ENCODE assay signal across 15 cellular contexts in the genomic region with DNA sequence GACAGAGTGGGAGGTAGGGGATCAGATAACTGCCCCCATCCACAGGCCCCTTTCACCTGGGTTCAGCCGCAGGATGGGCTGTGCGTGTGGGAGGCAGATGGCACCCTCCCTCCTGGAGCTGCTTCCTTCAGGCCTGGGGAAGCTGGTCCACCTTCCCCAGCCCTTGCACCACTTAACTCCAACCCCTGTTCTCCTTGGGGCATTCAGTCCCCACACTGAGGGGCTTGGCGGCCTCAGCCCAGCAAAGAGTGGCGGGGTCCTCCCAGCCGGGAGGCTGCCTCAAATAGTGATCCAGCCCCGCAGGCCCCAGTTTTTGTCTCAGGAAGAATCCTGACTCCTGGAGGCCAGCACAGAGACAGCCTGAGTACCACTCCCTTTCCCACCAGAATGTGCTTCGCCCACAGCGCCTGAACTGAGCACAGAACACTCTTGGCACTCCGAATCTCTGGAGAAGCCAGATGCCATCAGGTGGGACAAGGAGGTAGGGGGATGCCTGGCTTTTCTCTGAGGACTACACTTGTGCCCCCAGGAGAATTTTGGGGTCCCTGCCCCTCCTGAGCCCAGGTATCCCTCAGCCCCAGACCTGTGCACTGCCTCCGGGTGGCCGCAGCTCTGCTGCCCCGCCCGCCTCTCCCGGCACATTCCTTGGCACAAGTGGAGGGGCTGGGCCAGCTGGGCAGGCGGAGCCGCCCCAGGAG. TPM values are rescaled to one million over a fixed set of nuclear protein-coding genes. Genes with fewer than 3 reads are reported as not detected.
DNase-seq lines count a peak whose midpoint lies in the region; ATAC-seq, FAIRE-seq and TF ChIP-seq lines count a peak whose summit lies in the region.
"Had no signal": no experiment of that assay in that cellular context is flagged by ENCODE, and none has a peak within 500 bp of the region (broad histone marks: within the 10 kb centered on the region; RNA-seq: fewer than 3 reads in every experiment).

No MANE protein-coding gene starts in this region.

- H4K20me1 ChIP-seq in GM23248 (ENCODE audit: insufficient read depth): no peaks in the 10 kb centered on the region

- H2AK5ac ChIP-seq in mesendoderm (ENCODE audit: low read length): no peak overlapping the region

- peak overlapping the region; percentile 22 for H3K56ac ChIP-seq in mesendoderm (ENCODE audit: low read length)

- H4K8ac ChIP-seq in mesendoderm (ENCODE audit: low read depth, low read length): no peak overlapping the region

- DNase-seq in Ammon's horn (ENCODE audit: low spot score): peak; percentile 57
- peak; percentile 34 for DNase-seq in GM23248
- DNase-seq in bronchial epithelial cell (ENCODE audit: low read depth): no peak
- no peak for DNase-seq in mesendoderm
- no peak for DNase-seq in activated CD4-positive, alpha-beta T cell treated with anti-CD3 and anti-CD28 coated beads, Interleukin-2, amount 50 U/mL, for 4 hours
- DNase-seq in SKM-1 (lab: John Stamatoyannopoulos, UW; ENCODE audit: unreplicated experiment): no peak
- DNase-seq: activated CD4-positive, CD25-positive, alpha-beta regulatory T cell; activated gamma-delta T cell; midbrain; SHP77 had no signal

- in situ Hi-C loops in GM23248 (cut with MboI): no loop called here

- TF ChIP-seq CTCF in bronchial epithelial cell (IDR thresholded peaks at IDR 0.05; ENCODE audit: insufficient read depth, low read length, severe bottlenecking): no peak

- ATAC-seq in HG02678 (IDR thresholded peaks at IDR 0.05; ENCODE audit: unreplicated experiment) (no peak), GM21360 (IDR thresholded peaks at IDR 0.05; ENCODE audit: unreplicated experiment) (no peak)

- H3K27me3 ChIP-seq in GM23248 (replicated peaks; ENCODE audit: insufficient read depth) (no peaks in the 10 kb centered on the region), bronchial epithelial cell (ENCODE audit: control insufficient read depth, insufficient read depth, low read length) (no peaks in the 10 kb centered on the region), mesendoderm (ENCODE audit: insufficient read depth, low read length, poor library complexity) (no peaks in the 10 kb centered on the region)

- H3K36me3 ChIP-seq in GM23248 (ENCODE audit: low read depth) (peaks cover 4% of the 10 kb centered on the region; the same call in 1 of the 2 replicates), bronchial epithelial cell (ENCODE audit: control insufficient read depth, insufficient read depth, low read length) (peaks cover 18% of the 10 kb centered on the region), mesendoderm (ENCODE audit: control insufficient read depth, insufficient read depth, low read length) (peaks cover 7% of the 10 kb centered on the region)
- H3K36me3 ChIP-seq: uterus had no signal

- no peak overlapping the region for H3K18ac ChIP-seq in mesendoderm (ENCODE audit: low read length)

- H3F3A ChIP-seq in GM23248 (ENCODE audit: insufficient read depth): peaks cover 4% of the 10 kb centered on the region; the same call in 1 of the 2 replicates

- H3K4ac ChIP-seq in mesendoderm (ENCODE audit: low read depth, low read length): no peak overlapping the region

- no peaks in the 10 kb centered on the region for H3K9me2 ChIP-seq in GM23248 (ENCODE audit: insufficient read depth)

- H3K9me3 ChIP-seq in GM23248 (ENCODE audit: low read depth): no peaks in the 10 kb centered on the region
- H3K9me3 ChIP-seq: uterus had no signal

- H2BK15ac ChIP-seq in mesendoderm (replicated peaks; ENCODE audit: low read depth): no peak overlapping the region

- no peaks in the 10 kb centered on the region for H3K79me1 ChIP-seq in mesendoderm (ENCODE audit: low read length)

- no peak overlapping the region for H4K5ac ChIP-seq in mesendoderm (ENCODE audit: low read length)

- no peak overlapping the region for H2BK120ac ChIP-seq in mesendoderm (ENCODE audit: low read depth, low read length)

- no peak overlapping the region for H3K23ac ChIP-seq in mesendoderm (ENCODE audit: low read length)

- no peaks in the 10 kb centered on the region; the same call in 1 of the 2 replicates for H3K4me1 ChIP-seq in GM23248 (ENCODE audit: insufficient read depth)
- H3K4me1 ChIP-seq in mesendoderm (ENCODE audit: control insufficient read depth, low read depth, low read length): no peaks in the 10 kb centered on the region

- H2AFZ ChIP-seq in GM23248: no peak overlapping the region

- H3K4me2 ChIP-seq in GM23248 (ENCODE audit: unreplicated experiment) (no peak overlapping the region), mesendoderm (ENCODE audit: low read length) (no peak overlapping the region)

- peak; percentile 40 for FAIRE-seq in bronchial epithelial cell (lab: Jason Lieb, UNC)
- FAIRE-seq: colon, D721Med had no signal

- H3K79me2 ChIP-seq in GM23248 (ENCODE audit: insufficient read depth) (no peaks in the 10 kb centered on the region), mesendoderm (ENCODE audit: control insufficient read depth, insufficient read depth, low read length) (no peaks in the 10 kb centered on the region)

- H2BK5ac ChIP-seq in mesendoderm (ENCODE audit: low read length): no peak overlapping the region

- H3K27ac ChIP-seq in GM23248 (no peak overlapping the region), mesendoderm (ENCODE audit: low read depth, low read length) (no peak overlapping the region)
- H3K27ac ChIP-seq: uterus had no signal

- H3K4me3 ChIP-seq in GM23248 (no peak overlapping the region), bronchial epithelial cell (ENCODE audit: low read depth, low read length) (no peak overlapping the region), mesendoderm (ENCODE audit: low read length) (no peak overlapping the region)
- H3K4me3 ChIP-seq: uterus had no signal

- WGBS in GM23248 (ENCODE audit: low coverage in 1 of 2, low lambda C conversion rate in 2 of 2, missing lambda C conversion rate in 2 of 2), 2 experiments: 33 to 35% methylated on average over 16 of the region's 16 CpGs
- no CpG with 5 or more reads among the region's 16 CpGs for WGBS in mesendoderm (ENCODE audit: extremely low coverage, insufficient coverage, low lambda C conversion rate)

- no peak overlapping the region for H3K9ac ChIP-seq in GM23248
- H3K9ac ChIP-seq in mesendoderm (ENCODE audit: low read length): no peak overlapping the region

RNA-seq across cellular contexts. Expression of gene PAQR6, which starts 0.9 kb away (rescaled TPM):
- 0.54 and 0.63 TPM in 2 replicates for total RNA-seq in GM23248 (2014; rRNA removed; shearing (Covaris generic))
- polyA plus RNA-seq in GM23248 (2016; fragmentation: Nextera tagmentation; extraction: Ambion mirVana): 0.38 and 0.81 TPM in 2 replicates
- total RNA-seq in bronchial epithelial cell: 0.26 and 1.3 TPM in 2 replicates
- 2.7 TPM for polyA plus RNA-seq in mesendoderm (2013, experiment 1 of 2)
- polyA plus RNA-seq in mesendoderm (2013, experiment 2 of 2): 3.0 TPM

RNA-seq across cellular contexts. Expression of gene BGLAP, which starts 4.9 kb away (rescaled TPM):
- not detected in 2 replicates for total RNA-seq in GM23248 (2014; rRNA removed; shearing (Covaris generic))
- polyA plus RNA-seq in GM23248 (2016; fragmentation: Nextera tagmentation; extraction: Ambion mirVana): 0.25 and 0.54 TPM in 2 replicates
- total RNA-seq in bronchial epithelial cell: 0.51 TPM in 1 of 2 replicates, not detected in the other
- polyA plus RNA-seq in mesendoderm (2013, experiment 1 of 2): 0.13 TPM
- polyA plus RNA-seq in mesendoderm (2013, experiment 2 of 2): 0.15 TPM

RNA-seq across cellular contexts. Expression of gene PMF1, which starts 34.1 kb away (rescaled TPM):
- 42.2 and 44.4 TPM in 2 replicates for total RNA-seq in GM23248 (2014; rRNA removed; shearing (Covaris generic))
- polyA plus RNA-seq in GM23248 (2016; fragmentation: Nextera tagmentation; extraction: Ambion mirVana): 47.7 and 49.7 TPM in 2 replicates
- 55.3 and 55.9 TPM in 2 replicates for total RNA-seq in bronchial epithelial cell
- 115 TPM for polyA plus RNA-seq in mesendoderm (2013, experiment 1 of 2)
- polyA plus RNA-seq in mesendoderm (2013, experiment 2 of 2): 112 TPM

RNA-seq across cellular contexts. Expression of gene SMG5, which starts 35.7 kb away (rescaled TPM):
- total RNA-seq in GM23248 (2014; rRNA removed; shearing (Covaris generic)): 60.0 and 68.2 TPM in 2 replicates
- polyA plus RNA-seq in GM23248 (2016; fragmentation: Nextera tagmentation; extraction: Ambion mirVana): 30.7 and 32.2 TPM in 2 replicates
- 57.4 and 67.0 TPM in 2 replicates for total RNA-seq in bronchial epithelial cell
- 52.2 TPM for polyA plus RNA-seq in mesendoderm (2013, experiment 1 of 2)
- polyA plus RNA-seq in mesendoderm (2013, experiment 2 of 2): 51.8 TPM

RNA-seq across cellular contexts. Expression of gene TMEM79, which starts 37.2 kb away (rescaled TPM):
- total RNA-seq in GM23248 (2014; rRNA removed; shearing (Covaris generic)): 0.63 and 1.8 TPM in 2 replicates
- 3.8 and 3.9 TPM in 2 replicates for polyA plus RNA-seq in GM23248 (2016; fragmentation: Nextera tagmentation; extraction: Ambion mirVana)
- total RNA-seq in bronchial epithelial cell: 7.1 and 30.7 TPM in 2 replicates
- polyA plus RNA-seq in mesendoderm (2013, experiment 1 of 2): 0.48 TPM
- polyA plus RNA-seq in mesendoderm (2013, experiment 2 of 2): 0.56 TPM

Comparison
In these comparisons a context has a peak if more than half of its experiments do, and no peak if none do; other contexts are left out.
1. DNase-seq: peak in Ammon's horn (single experiment) and GM23248 (single experiment); none in bronchial epithelial cell (single experiment), mesendoderm (single experiment), activated CD4-positive, alpha-beta T cell treated with anti-CD3 and anti-CD28 coated beads, Interleukin-2, amount 50 U/mL, for 4 hours (0 of 2) and SKM-1 (single experiment).